23 cellular contexts compared by ENCODE assay signal in the genomic region with DNA sequence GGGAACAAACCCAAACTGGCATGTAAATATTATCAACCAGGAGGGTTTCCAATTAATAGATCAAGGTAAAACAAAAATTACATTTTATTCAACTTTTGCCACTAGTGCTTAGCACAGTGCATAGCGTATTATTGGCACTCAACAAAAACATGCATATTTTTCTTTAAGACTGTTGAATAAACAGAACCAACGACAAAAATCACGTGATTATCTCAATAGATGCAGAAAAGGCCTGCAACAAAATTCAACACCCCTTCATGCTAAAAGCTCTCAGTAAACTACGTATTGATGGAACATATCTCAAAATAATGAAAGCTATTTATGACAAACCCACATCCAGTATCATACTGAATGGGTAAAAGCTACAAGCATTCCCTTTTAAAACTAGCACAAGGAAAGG.
A peak's percentile ranks its signal among the peaks of the same experiment; 100 is the strongest.
DNase-seq lines count a peak whose midpoint lies in the region; ATAC-seq, FAIRE-seq and TF ChIP-seq lines count a peak whose summit lies in the region.
"Had no signal": no experiment of that assay in that cellular context is flagged by ENCODE, and none has a peak within 500 bp of the region (broad histone marks: within the 10 kb centered on the region; RNA-seq: fewer than 3 reads in every experiment).

No MANE protein-coding gene starts in this region.

- H3K79me2 ChIP-seq in HepG2 (ENCODE audit: insufficient read depth, low read length): no peaks in the 10 kb centered on the region
- H3K79me2 ChIP-seq in neural progenitor cell (ENCODE audit: low read depth): no peaks in the 10 kb centered on the region

- H3K4me1 ChIP-seq in HepG2 (ENCODE audit: insufficient read depth, low read length) (no peaks in the 10 kb centered on the region), right lobe of liver (no peaks in the 10 kb centered on the region), neural progenitor cell (no peaks in the 10 kb centered on the region), thyroid gland (peaks cover 0 to 4% of the 10 kb centered on the region in 2 donors)
- H3K4me1 ChIP-seq: SJSA1 had no signal

- TF ChIP-seq EP300 in HepG2 (IDR thresholded peaks at IDR 0.05; ENCODE audit: low read depth in 2 of 2, low read length in 2 of 2): no peak
- TF ChIP-seq EP300 in HepG2 (CRISPR knock-in tag; IDR thresholded peaks at IDR 0.05; ENCODE audit: borderline replicate concordance): no peak

- no TSS peak for BruUV-seq in HepG2 (replicated peaks; lab: Mats Ljungman, UMichigan)

- CTCF ChIA-PET in HepG2 (lab: Yijun Ruan, JAX; ENCODE audit: low intra/inter-chr PET ratio, low total read pairs): no interaction called here

- TF ChIP-seq POLR2A in HepG2 (IDR thresholded peaks at IDR 0.05; ENCODE audit: insufficient read depth in 1 of 2, low read depth in 2 of 2, low read length in 2 of 2) (no peak), right lobe of liver (IDR thresholded peaks at IDR 0.05) (no peak), thyroid gland (IDR thresholded peaks at IDR 0.05) (no peak)

- no peak for TF ChIP-seq CTCF in HepG2 (CRISPR knock-in tag; IDR thresholded peaks at IDR 0.05)
- no peak for TF ChIP-seq CTCF in right lobe of liver (IDR thresholded peaks at IDR 0.05)
- no peak for TF ChIP-seq CTCF in neural progenitor cell (IDR thresholded peaks at IDR 0.05)
- no peak for TF ChIP-seq CTCF in thyroid gland (IDR thresholded peaks at IDR 0.05)

- no peaks in the 10 kb centered on the region for H3K9me3 ChIP-seq in HepG2 (ENCODE audit: low read length)
- no peaks in the 10 kb centered on the region for H3K9me3 ChIP-seq in right lobe of liver
- no peaks in the 10 kb centered on the region for H3K9me3 ChIP-seq in neural progenitor cell (ENCODE audit: low read depth)
- no peaks in the 10 kb centered on the region for H3K9me3 ChIP-seq in thyroid gland
- H3K9me3 ChIP-seq: SJSA1 had no signal

- peaks cover 2% of the 10 kb centered on the region for H3K27me3 Mint-ChIP-seq in neural progenitor cell (ENCODE audit: insufficient read depth, low read depth)

- H3K4me1 Mint-ChIP-seq in neural progenitor cell: peaks cover 20% of the 10 kb centered on the region

- H3K27ac ChIP-seq in HepG2 (ENCODE audit: extremely low read length, insufficient read depth, low read length) (no peak overlapping the region), right lobe of liver (no peak overlapping the region), cingulate gyrus (ENCODE audit: low read depth, low read length) (peak overlapping the region; percentile 80), neural progenitor cell (no peak overlapping the region), thyroid gland (no peak overlapping the region)
- H3K27ac ChIP-seq: HL-60, PC-9, SJSA1 had no signal

- H3K36me3 Mint-ChIP-seq in neural progenitor cell: no peaks in the 10 kb centered on the region

- POLR2A ChIA-PET in HepG2 (lab: Yijun Ruan, JAX): no interaction called here

- peaks cover 7% of the 10 kb centered on the region for H3K9me3 Mint-ChIP-seq in neural progenitor cell

- H2AFZ ChIP-seq in HepG2 (ENCODE audit: low read length): no peak overlapping the region
- H2AFZ ChIP-seq in neural progenitor cell (replicated peaks): no peak overlapping the region
- H2AFZ ChIP-seq: PC-9 had no signal

- H4K20me1 ChIP-seq in HepG2 (ENCODE audit: insufficient read depth, low read length) (no peaks in the 10 kb centered on the region), neural progenitor cell (ENCODE audit: low read depth) (no peaks in the 10 kb centered on the region)

- H3K4me3 ChIP-seq in HepG2 (replicated peaks in 1 of 3; ENCODE audit: insufficient read depth in 1 of 3, low read depth in 2 of 3, low read length in 3 of 3) (no peak overlapping the region), right lobe of liver (no peak overlapping the region), neural progenitor cell (no peak overlapping the region), thyroid gland (replicated peaks in 1 of 3) (no peak overlapping the region)
- H3K4me3 ChIP-seq: PC-9, SJSA1 had no signal

- no peaks in the 10 kb centered on the region for H3K27me3 ChIP-seq in HepG2 (ENCODE audit: control insufficient read depth in 1 of 2, insufficient read depth in 2 of 2, low read length in 2 of 2)
- no peaks in the 10 kb centered on the region for H3K27me3 ChIP-seq in right lobe of liver
- no peaks in the 10 kb centered on the region for H3K27me3 ChIP-seq in neural progenitor cell
- no peaks in the 10 kb centered on the region for H3K27me3 ChIP-seq in thyroid gland
- H3K27me3 ChIP-seq: SJSA1 had no signal

- H3K4me2 ChIP-seq in HepG2 (ENCODE audit: low read depth, low read length) (no peak overlapping the region), neural progenitor cell (no peak overlapping the region)
- H3K4me2 ChIP-seq: PC-9 had no signal

- ATAC-seq in HepG2 (no peak), right lobe of liver (no peak), GM21423 (IDR thresholded peaks at IDR 0.05; ENCODE audit: unreplicated experiment) (no peak)
- ATAC-seq: Right ventricle myocardium inferior had no signal

- H3K36me3 ChIP-seq in HepG2 (replicated peaks in 1 of 2; ENCODE audit: control insufficient read depth in 1 of 2, insufficient read depth in 2 of 2, low read length in 2 of 2): no peaks in the 10 kb centered on the region
- H3K36me3 ChIP-seq in right lobe of liver: no peaks in the 10 kb centered on the region
- H3K36me3 ChIP-seq in neural progenitor cell: no peaks in the 10 kb centered on the region
- no peaks in the 10 kb centered on the region for H3K36me3 ChIP-seq in thyroid gland
- H3K36me3 ChIP-seq: SJSA1 had no signal

- in situ Hi-C loops in HepG2 (cut with HindIII; ENCODE audit: extremely low pct_ligation_motif_present, low pct_unique_long_range_greater_than_20kb): loop anchor here (25.0 kb wide), 2 partner anchors 497 to 772 kb away; no protein-coding TSS in a partner anchor

- no peak overlapping the region for H3K4me3 Mint-ChIP-seq in neural progenitor cell

- no peaks in the 10 kb centered on the region for H3F3A ChIP-seq in neural progenitor cell (ENCODE audit: low read depth)

- WGBS in HepG2 (ENCODE audit: low lambda C conversion rate): 25% methylated on average over 4 of the region's 4 CpGs
- 51% methylated on average over 4 of the region's 4 CpGs for WGBS in right lobe of liver (ENCODE audit: insufficient coverage, low coverage, low lambda C conversion rate, missing lambda C conversion rate)
- WGBS in thyroid gland, 2 donors: 70 to 77% methylated on average over 4 of the region's 4 CpGs

- DNase-seq in HepG2 (ENCODE audit: low spot score) (no peak), right lobe of liver (no peak), neural progenitor cell (ENCODE audit: low spot score) (no peak), thyroid gland (no peak)
- DNase-seq in activated naive CD4-positive, alpha-beta T cell treated with Interleukin-2 at 50 U/mL for 16 hours: no peak
- no peak for DNase-seq in effector CD4-positive, alpha-beta T cell
- DNase-seq: 8988T, Kasumi-1, NCI-H1105, NCI-H1436 treated with DMSO at 0.1 percent for 48 hours, NCI-H187 treated with DMSO at 0.1 percent for 48 hours, NCI-H2171 treated with DMSO at 0.1 percent for 48 hours, NCI-H345, NCI-H510A treated with DMSO at 0.1 percent for 48 hours, NCI-H774, PC-9 had no signal

- H3K27ac Mint-ChIP-seq in neural progenitor cell: peak overlapping the region; percentile 52

- no peak for TF ChIP-seq RAD21 in HepG2 (CRISPR knock-in tag; IDR thresholded peaks at IDR 0.05)

- intact Hi-C loops in HepG2 (cut with micrococcal nuclease; ENCODE audit: unreplicated experiment): no loop called here
- intact Hi-C loops in right lobe of liver (cut with DNase I): no loop called here
- intact Hi-C loops in thyroid gland (cut with DNase I): no loop called here

- no peak for FAIRE-seq in HepG2 (lab: Jason Lieb, UNC)
- FAIRE-seq: GM19239, H54 had no signal

- no peak overlapping the region for H3K9ac ChIP-seq in HepG2 (ENCODE audit: insufficient read depth, low read depth, low read length)
- H3K9ac ChIP-seq in neural progenitor cell: no peak overlapping the region

TF ChIP-seq in HepG2, 621 proteins besides CTCF, POLR2A, EP300 and RAD21 (continues in another document):
- TF ChIP-seq ZNF577 (CRISPR knock-in tag; IDR thresholded peaks at IDR 0.05; ENCODE audit: borderline replicate concordance, low read depth) (no peak), RAD51 (IDR thresholded peaks at IDR 0.05; ENCODE audit: borderline replicate concordance) (peak; percentile 28; the same call in 1 of the 2 replicates)
- TF ChIP-seq, protein P1, sequence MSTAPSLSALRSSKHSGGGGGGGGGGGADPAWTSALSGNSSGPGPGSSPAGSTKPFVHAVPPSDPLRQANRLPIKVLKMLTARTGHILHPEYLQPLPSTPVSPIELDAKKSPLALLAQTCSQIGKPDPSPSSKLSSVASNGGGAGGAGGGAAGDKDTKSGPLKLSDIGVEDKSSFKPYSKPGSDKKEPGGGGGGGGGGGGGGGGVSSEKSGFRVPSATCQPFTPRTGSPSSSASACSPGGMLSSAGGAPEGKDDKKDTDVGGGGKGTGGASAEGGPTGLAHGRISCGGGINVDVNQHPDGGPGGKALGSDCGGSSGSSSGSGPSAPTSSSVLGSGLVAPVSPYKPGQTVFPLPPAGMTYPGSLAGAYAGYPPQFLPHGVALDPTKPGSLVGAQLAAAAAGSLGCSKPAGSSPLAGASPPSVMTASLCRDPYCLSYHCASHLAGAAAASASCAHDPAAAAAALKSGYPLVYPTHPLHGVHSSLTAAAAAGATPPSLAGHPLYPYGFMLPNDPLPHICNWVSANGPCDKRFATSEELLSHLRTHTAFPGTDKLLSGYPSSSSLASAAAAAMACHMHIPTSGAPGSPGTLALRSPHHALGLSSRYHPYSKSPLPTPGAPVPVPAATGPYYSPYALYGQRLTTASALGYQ (CRISPR knock-in tag; IDR thresholded peaks at IDR 0.05): no peak
